Comparison of ENCODE assay signal across 20 cellular contexts in genomic region chr17:34135841-34136240, GRCh38.
A peak's percentile ranks its signal among the peaks of the same experiment; 100 is the strongest.
DNase-seq lines count a peak whose midpoint lies in the region; ATAC-seq, FAIRE-seq and TF ChIP-seq lines count a peak whose summit lies in the region.
"Had no signal": no experiment of that assay in that cellular context is flagged by ENCODE, and none has a peak within 500 bp of the region (broad histone marks: within the 10 kb centered on the region; RNA-seq: fewer than 3 reads in every experiment).

No MANE protein-coding gene starts in this region.

- no peak overlapping the region for H4K91ac ChIP-seq in H1 (replicated peaks; ENCODE audit: insufficient read length, low read length)

- no peak overlapping the region for H3K4ac ChIP-seq in H1 (replicated peaks; ENCODE audit: insufficient read length, low read depth, low read length)

- CTCF ChIA-PET in H1 (lab: Charles Lee; ENCODE audit: partially characterized antibody): interaction anchor here (1.1 to 16.4 kb wide), 3 partner anchors 10 to 35 kb away, joined by 3 to 145 read pairs (median 11); no protein-coding TSS in a partner anchor

- DNase-seq in GM23338 (ENCODE audit: low spot score): peak; percentile 49
- DNase-seq in H1 (ENCODE audit: low read depth in 1 of 2, low spot score in 2 of 2): no peak
- DNase-seq in frontal cortex (ENCODE audit: low spot score in 2 of 2): no peak
- no peak for DNase-seq in SHP77 (lab: John Stamatoyannopoulos, UW)
- no peak for DNase-seq in NCI-H1694 (lab: John Stamatoyannopoulos, UW)
- DNase-seq: Caco-2; CD4-positive, CD25-positive, alpha-beta regulatory T cell; GF-D8; NCI-H1417 treated with DMSO at 0.1 percent for 48 hours; NCI-H2081; NCI-H524 treated with DMSO at 0.1 percent for 48 hours; SHP77 treated with DMSO at 0.1 percent for 48 hours had no signal

- H3K79me1 ChIP-seq in H1 (ENCODE audit: low read depth, low read length): no peaks in the 10 kb centered on the region

- peak overlapping the region; percentile 73; the same call in 1 of the 2 replicates for H3K27ac Mint-ChIP-seq in GM23338
- H3K27ac Mint-ChIP-seq: B cell; CD4-positive, CD25-positive, alpha-beta regulatory T cell; T-helper 1 cell treated with Interleukin-12 subunit alpha and Interleukin-12 subunit beta and Interleukin-4 antibody, amounts not matched to agents 30 μg/mL and 1 μg/mL, for 36 hours had no signal

- H3K4me1 ChIP-seq in GM23338 (ENCODE audit: insufficient read depth) (peaks cover 41% of the 10 kb centered on the region), HUES64 (ENCODE audit: insufficient read depth, low read length) (peaks cover 36% of the 10 kb centered on the region), H1 (replicated peaks in 1 of 4; ENCODE audit: control insufficient read depth in 3 of 4, insufficient read depth in 4 of 4, low read length in 3 of 4) (peaks cover 2 to 22% (median 12%) of the 10 kb centered on the region in 4 experiments), parathyroid adenoma (no peaks in the 10 kb centered on the region)
- H3K4me1 ChIP-seq: Caco-2 had no signal

- H2BK12ac ChIP-seq in H1 (ENCODE audit: low read depth, low read length): no peak overlapping the region

- H3K9me3 ChIP-seq in HUES64 (ENCODE audit: insufficient read depth, low read depth, low read length): no peaks in the 10 kb centered on the region
- no peaks in the 10 kb centered on the region; a peak in 1 of 4 replicates for H3K9me3 ChIP-seq in H1 (ENCODE audit: insufficient read depth in 2 of 2, low read depth in 1 of 2, low read length in 1 of 2)
- H3K9me3 ChIP-seq in parathyroid adenoma (ENCODE audit: control insufficient read depth, low read length): no peaks in the 10 kb centered on the region
- H3K9me3 ChIP-seq: Caco-2 had no signal

- no peak overlapping the region for H4K8ac ChIP-seq in H1 (ENCODE audit: extremely low read depth, insufficient read depth, low read length)

- H3K27ac ChIP-seq in GM23338 (ENCODE audit: low read depth) (peak overlapping the region; percentile 67; the same call in 1 of the 2 replicates), HUES64 (ENCODE audit: low read depth, low read length) (peak overlapping the region; percentile 20; the same call in 1 of the 2 replicates), H1 (ENCODE audit: low read depth, low read length) (no peak overlapping the region), parathyroid adenoma (no peak overlapping the region)

- TF ChIP-seq CTCF in GM23338 (conservative IDR thresholded peaks at IDR 0.05; ENCODE audit: low read depth in 2 of 2) (no peak), H1 (IDR thresholded peaks at IDR 0.05; ENCODE audit: control extremely low read depth in 1 of 3, insufficient read depth in 1 of 3, low read depth in 1 of 3, low read length in 3 of 3) (no peak), parathyroid adenoma (IDR thresholded peaks at IDR 0.05) (no peak)

- H2BK20ac ChIP-seq in H1 (ENCODE audit: low read length): no peak overlapping the region

- H3K56ac ChIP-seq in H1 (replicated peaks; ENCODE audit: insufficient read length, low read depth, low read length): no peak overlapping the region

- no peak overlapping the region for H3K14ac ChIP-seq in H1 (ENCODE audit: insufficient read length)

- peaks cover 47% of the 10 kb centered on the region for H3K4me1 Mint-ChIP-seq in GM23338
- H3K4me1 Mint-ChIP-seq: B cell; CD4-positive, CD25-positive, alpha-beta regulatory T cell had no signal

- no peak overlapping the region for H2BK15ac ChIP-seq in H1 (ENCODE audit: low read length)

- ATAC-seq in GM23338: peak; percentile 66
- ATAC-seq: K562 had no signal

- H3K9me2 ChIP-seq in GM23338 (ENCODE audit: insufficient read depth): peaks cover 24% of the 10 kb centered on the region

- H3K36me3 ChIP-seq in GM23338 (ENCODE audit: insufficient read depth) (no peaks in the 10 kb centered on the region), HUES64 (ENCODE audit: insufficient read depth, low read length) (no peaks in the 10 kb centered on the region), H1 (ENCODE audit: control insufficient read depth in 2 of 4, insufficient read depth in 4 of 4, low read length in 3 of 4) (no peaks in the 10 kb centered on the region), parathyroid adenoma (ENCODE audit: control insufficient read depth, insufficient read depth, low read length) (no peaks in the 10 kb centered on the region)

- H3K4me2 ChIP-seq in GM23338 (peak overlapping the region; percentile 70), H1 (ENCODE audit: insufficient read depth in 1 of 2, low read depth in 2 of 2, low read length in 2 of 2) (peak overlapping the region; percentile 9 to 42; a peak in 3 of 4 replicates), parathyroid adenoma (ENCODE audit: low read length) (no peak overlapping the region)

- no peak overlapping the region for H2BK120ac ChIP-seq in H1 (replicated peaks; ENCODE audit: low read depth, low read length)

- H3K79me2 ChIP-seq in GM23338 (replicated peaks; ENCODE audit: insufficient read depth) (peaks cover 16% of the 10 kb centered on the region; the same call in 1 of the 2 replicates), H1 (ENCODE audit: control insufficient read depth in 1 of 2, insufficient read depth in 2 of 2, low read length in 2 of 2) (no peaks in the 10 kb centered on the region), parathyroid adenoma (no peaks in the 10 kb centered on the region)

- no peaks in the 10 kb centered on the region for H3K23me2 ChIP-seq in H1 (ENCODE audit: low read depth, low read length)

- no peak for FAIRE-seq in H1 (lab: Jason Lieb, UNC)
- no peak for FAIRE-seq in frontal cortex (lab: Jason Lieb, UNC)
- FAIRE-seq: GM12891, GM18507, HTR-8/SVneo, K562 had no signal

- H2AFZ ChIP-seq in GM23338 (no peak overlapping the region), H1 (ENCODE audit: low read length) (no peak overlapping the region), parathyroid adenoma (peak overlapping the region; percentile 51)

- H4K5ac ChIP-seq in H1 (ENCODE audit: insufficient read length, low read depth, low read length): no peak overlapping the region

- no peak for TF ChIP-seq POLR2A in H1 (IDR thresholded peaks at IDR 0.05; ENCODE audit: control extremely low read depth in 1 of 2, low read depth in 2 of 2, low read length in 2 of 2)

- H3K9ac ChIP-seq in HUES64 (ENCODE audit: low read depth, low read length) (no peak overlapping the region), H1 (replicated peaks in 1 of 4; ENCODE audit: extremely low read depth in 1 of 4, low read depth in 3 of 4, low read length in 3 of 4) (no peak overlapping the region), parathyroid adenoma (no peak overlapping the region)

- H3F3A ChIP-seq in GM23338 (replicated peaks; ENCODE audit: low read depth): no peaks in the 10 kb centered on the region

- peaks cover 7% of the 10 kb centered on the region; the same call in 1 of the 3 replicates for H3K9me3 Mint-ChIP-seq in GM23338
- H3K9me3 Mint-ChIP-seq: CD4-positive, CD25-positive, alpha-beta regulatory T cell; T-helper 1 cell treated with Interleukin-12 subunit alpha and Interleukin-12 subunit beta and Interleukin-4 antibody, amounts not matched to agents 30 μg/mL and 1 μg/mL, for 36 hours had no signal

- H2BK5ac ChIP-seq in H1 (ENCODE audit: low read depth, low read length): peak overlapping the region; percentile 55; the same call in 1 of the 2 replicates

- no peak overlapping the region for H3K23ac ChIP-seq in H1 (ENCODE audit: insufficient read length)

- POLR2A ChIA-PET in H1 (lab: Charles Lee; ENCODE audit: partially characterized antibody): interaction anchor here (0.6 to 1.2 kb wide), 2 partner anchors 10 to 21 kb away, joined by 3 to 5 read pairs; no protein-coding TSS in a partner anchor

- H3K27me3 ChIP-seq in GM23338 (ENCODE audit: insufficient read depth): no peaks in the 10 kb centered on the region
- H3K27me3 ChIP-seq in HUES64 (ENCODE audit: insufficient read depth, low read length): no peaks in the 10 kb centered on the region
- no peaks in the 10 kb centered on the region for H3K27me3 ChIP-seq in H1 (replicated peaks in 1 of 4; ENCODE audit: control insufficient read depth in 3 of 4, extremely low read depth in 1 of 4, insufficient read depth in 3 of 4, low read length in 3 of 4)
- no peaks in the 10 kb centered on the region for H3K27me3 ChIP-seq in parathyroid adenoma (ENCODE audit: control insufficient read depth, insufficient read depth, low read length)

- TF ChIP-seq EP300 in H1 (IDR thresholded peaks at IDR 0.05; ENCODE audit: borderline replicate concordance in 1 of 2, low read depth in 2 of 2, low read length in 2 of 2): no peak

- H3K36me3 Mint-ChIP-seq in GM23338 (ENCODE audit: low read depth): peaks cover 9% of the 10 kb centered on the region; the same call in 2 of the 3 replicates
- H3K36me3 Mint-ChIP-seq: CD4-positive, CD25-positive, alpha-beta regulatory T cell had no signal

- H3K4me3 Mint-ChIP-seq in GM23338: peak overlapping the region; percentile 23; the same call in 1 of the 3 replicates
- H3K4me3 Mint-ChIP-seq: B cell; CD4-positive, CD25-positive, alpha-beta regulatory T cell; T-helper 1 cell treated with Interleukin-12 subunit alpha and Interleukin-12 subunit beta and Interleukin-4 antibody, amounts not matched to agents 30 μg/mL and 1 μg/mL, for 36 hours had no signal

- H4K20me1 ChIP-seq in GM23338 (replicated peaks; ENCODE audit: insufficient read depth) (no peaks in the 10 kb centered on the region), H1 (replicated peaks in 1 of 2; ENCODE audit: control insufficient read depth in 1 of 2, insufficient read depth in 2 of 2, low read length in 2 of 2) (no peaks in the 10 kb centered on the region)

- no peak overlapping the region for H2AK5ac ChIP-seq in H1 (ENCODE audit: low read depth, low read length)

- WGBS in HUES64: 59% methylated on average over 2 of the region's 2 CpGs
- WGBS in H1 (ENCODE audit: extremely low coverage in 1 of 2, insufficient coverage in 1 of 2, insufficient read length in 1 of 2, insufficient replicate concordance in 2 of 2, low coverage in 1 of 2, low lambda C conversion rate in 2 of 2, missing lambda C conversion rate in 1 of 2), 2 experiments: 72% methylated on average over 2 of the region's 2 CpGs; no CpG with 5 or more reads in 1 of the 2 experiments

- TF ChIP-seq RAD21 in H1 (IDR thresholded peaks at IDR 0.05 in 1 of 2, conservative IDR thresholded peaks at IDR 0.05 in 1 of 2; ENCODE audit: low read depth in 2 of 2, low read length in 2 of 2): no peak

- peaks cover 2% of the 10 kb centered on the region for H3K27me3 Mint-ChIP-seq in GM23338 (ENCODE audit: insufficient read depth, low read depth, poor library complexity)

- H3K18ac ChIP-seq in H1 (ENCODE audit: extremely low read depth, low read length): no peak overlapping the region

- H3K4me3 ChIP-seq in GM23338: peak overlapping the region; percentile 26; the same call in 1 of the 2 replicates
- peak overlapping the region; percentile 15; the same call in 1 of the 2 replicates for H3K4me3 ChIP-seq in HUES64 (ENCODE audit: low read length)
- H3K4me3 ChIP-seq in H1 (ENCODE audit: extremely low read depth in 1 of 4, insufficient read depth in 2 of 4, low read depth in 3 of 4, low read length in 4 of 4): peak overlapping the region in 1 of 4 experiments; percentile 13; a peak in 1 of 8 replicates
- no peak overlapping the region for H3K4me3 ChIP-seq in parathyroid adenoma (ENCODE audit: low read depth, low read length)
- H3K4me3 ChIP-seq: K562 had no signal

TF ChIP-seq in H1, 55 proteins besides CTCF, POLR2A, EP300 and RAD21:
- TF ChIP-seq CEBPB (IDR thresholded peaks at IDR 0.05; ENCODE audit: low read depth, low read length) (0 out of 2 replicates have a peak, but pooled peaks have one; percentile 28), SUZ12 (IDR thresholded peaks at IDR 0.05; ENCODE audit: low read length) (no peak)
TF ChIP-seq in H1: peak in this region for 1.

Comparison
In these comparisons a context has a peak if more than half of its experiments do, and no peak if none do; other contexts are left out.
1. H3K27ac ChIP-seq: peak in GM23338 (single experiment) and HUES64 (single experiment); none in H1 (single experiment) and parathyroid adenoma (single experiment).